23 cellular contexts compared by ENCODE assay signal in the genomic region with DNA sequence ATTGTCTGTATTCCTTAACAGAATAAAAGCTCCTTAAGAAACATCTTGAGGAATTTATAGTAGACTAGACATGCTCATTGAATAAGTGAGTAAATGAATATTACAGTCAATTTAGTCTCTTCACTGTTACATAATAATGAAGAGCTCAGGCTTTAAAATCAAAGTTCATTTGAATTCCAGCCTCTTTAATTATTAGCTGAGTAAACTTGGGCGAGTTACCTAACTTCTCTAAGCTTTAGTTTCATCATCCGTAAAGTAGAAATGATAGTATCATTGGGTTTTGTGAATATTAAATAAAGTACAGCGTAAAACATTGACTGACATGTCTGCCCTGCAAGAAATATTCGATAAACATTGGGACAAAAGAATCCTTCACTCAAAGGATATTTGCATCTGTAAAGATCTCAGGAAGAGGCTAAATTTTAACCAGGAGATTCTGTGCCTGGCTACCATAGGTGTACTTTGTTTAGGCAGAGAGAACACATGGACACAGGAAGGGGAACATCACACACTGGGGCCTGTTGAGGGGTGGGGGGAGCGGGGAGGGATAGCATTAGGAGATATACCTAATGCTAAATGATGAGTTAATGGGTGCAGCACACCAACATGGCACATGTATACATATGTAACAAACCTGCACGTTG. TPM values are rescaled to one million over a fixed set of nuclear protein-coding genes. Genes with fewer than 3 reads are reported as not detected.
DNase-seq lines count a peak whose midpoint lies in the region; ATAC-seq and TF ChIP-seq lines count a peak whose summit lies in the region.
"Had no signal": no experiment of that assay in that cellular context is flagged by ENCODE, and none has a peak within 500 bp of the region (broad histone marks: within the 10 kb centered on the region; RNA-seq: fewer than 3 reads in every experiment).

No MANE protein-coding gene starts in this region.

- TF ChIP-seq EP300 in upper lobe of left lung (IDR thresholded peaks at IDR 0.05) = no peak
- TF ChIP-seq EP300 in ovary (IDR thresholded peaks at IDR 0.05) = no peak

- POLR2A ChIA-PET in WTC11 (lab: Charles Lee) = no interaction called here
- POLR2A ChIA-PET in MCF 10A (lab: Yijun Ruan, JAX) = interaction anchor here (0.6 to 0.7 kb wide), 2 partner anchors 64 to 358 kb away, joined by 3 read pairs; no protein-coding TSS in a partner anchor

- BruUV-seq in MCF 10A (replicated peaks; lab: Mats Ljungman, UMichigan) = no TSS peak

- no peaks in the 10 kb centered on the region for H3K36me3 ChIP-seq in right lobe of liver
- no peaks in the 10 kb centered on the region for H3K36me3 ChIP-seq in upper lobe of left lung
- H3K36me3 ChIP-seq in ovary = no peaks in the 10 kb centered on the region

- H3K36me3 Mint-ChIP-seq in WTC11 (no peaks in the 10 kb centered on the region), MCF 10A (ENCODE audit: insufficient read depth, unreplicated experiment) (no peaks in the 10 kb centered on the region)
- H3K36me3 Mint-ChIP-seq: CD4-positive, CD25-positive, alpha-beta regulatory T cell; CD8-positive, alpha-beta T cell had no signal

- CTCF ChIA-PET in WTC11 (lab: Charles Lee) (no interaction called here), MCF 10A (lab: Yijun Ruan, JAX) (no interaction called here)

- H3K4me3 ChIP-seq in right lobe of liver (peak overlapping the region in 1 of 3 donors; percentile 4), upper lobe of left lung (no peak overlapping the region), ovary (no peak overlapping the region)
- H3K4me3 ChIP-seq: GM12878, GM23248 had no signal

- no peak overlapping the region for H3K27ac Mint-ChIP-seq in WTC11
- no peak overlapping the region for H3K27ac Mint-ChIP-seq in MCF 10A (ENCODE audit: low read depth, unreplicated experiment)
- H3K27ac Mint-ChIP-seq: CD4-positive, CD25-positive, alpha-beta regulatory T cell; CD8-positive, alpha-beta T cell had no signal

- no peaks in the 10 kb centered on the region for H3K27me3 ChIP-seq in right lobe of liver
- no peaks in the 10 kb centered on the region for H3K27me3 ChIP-seq in upper lobe of left lung
- no peaks in the 10 kb centered on the region for H3K27me3 ChIP-seq in ovary

- no peaks in the 10 kb centered on the region for H3K9me3 ChIP-seq in right lobe of liver
- H3K9me3 ChIP-seq in upper lobe of left lung = no peaks in the 10 kb centered on the region
- no peaks in the 10 kb centered on the region for H3K9me3 ChIP-seq in ovary
- H3K9me3 ChIP-seq: Caco-2 had no signal

- no peak for TF ChIP-seq CTCF in WTC11 (IDR thresholded peaks at IDR 0.05)
- no peak for TF ChIP-seq CTCF in right lobe of liver (IDR thresholded peaks at IDR 0.05)
- no peak for TF ChIP-seq CTCF in upper lobe of left lung (IDR thresholded peaks at IDR 0.05)
- TF ChIP-seq CTCF in ovary (IDR thresholded peaks at IDR 0.05) = no peak
- TF ChIP-seq CTCF in MCF 10A (IDR thresholded peaks at IDR 0.05; ENCODE audit: unreplicated experiment) = no peak

- intact Hi-C loops in right lobe of liver (cut with DNase I) (no loop called here), ovary (cut with DNase I) (no loop called here), MCF 10A (cut with micrococcal nuclease) (no loop called here)

- H3K4me1 ChIP-seq in right lobe of liver (peaks cover 0 to 19% (median 5%) of the 10 kb centered on the region in 4 donors), upper lobe of left lung (no peaks in the 10 kb centered on the region), ovary (ENCODE audit: insufficient read depth) (no peaks in the 10 kb centered on the region)
- H3K4me1 ChIP-seq: Caco-2 had no signal

- H3K27me3 Mint-ChIP-seq in WTC11 (ENCODE audit: low read depth) (no peaks in the 10 kb centered on the region), MCF 10A (ENCODE audit: insufficient read depth, unreplicated experiment) (no peaks in the 10 kb centered on the region)
- H3K27me3 Mint-ChIP-seq: CD4-positive, CD25-positive, alpha-beta regulatory T cell had no signal

- WGBS in right lobe of liver (ENCODE audit: insufficient coverage, low coverage, low lambda C conversion rate, missing lambda C conversion rate) = 22% methylated on average over 6 of the region's 6 CpGs
- WGBS in upper lobe of left lung, 2 donors = 66 to 75% methylated on average over 6 of the region's 6 CpGs
- 89 to 90% (median 89%) methylated on average over 6 of the region's 6 CpGs for WGBS in ovary, 3 donors

- H3K4me3 Mint-ChIP-seq in WTC11 (no peak overlapping the region), MCF 10A (ENCODE audit: unreplicated experiment) (no peak overlapping the region)
- H3K4me3 Mint-ChIP-seq: CD4-positive, CD25-positive, alpha-beta regulatory T cell; CD8-positive, alpha-beta T cell had no signal

- no peak for DNase-seq in WTC11 (ENCODE audit: low spot score)
- DNase-seq in left lobe of liver (ENCODE audit: low spot score) = no peak
- DNase-seq in right lobe of liver = no peak
- DNase-seq in renal cortical epithelial cell (ENCODE audit: low read depth) = peak; percentile 66
- no peak for DNase-seq in Kasumi-1 (lab: John Stamatoyannopoulos, UW)
- no peak for DNase-seq in upper lobe of left lung
- no peak for DNase-seq in ovary
- no peak for DNase-seq in MCF 10A (ENCODE audit: unreplicated experiment)
- DNase-seq: C1 segment of cervical spinal cord; Caco-2; CD4-positive, CD25-positive, alpha-beta regulatory T cell; CD8-positive, alpha-beta T cell; DMS153; DND-41; GDM1; GM23248; H7; HCEC 1CT had no signal

- ATAC-seq in WTC11 = peak; percentile 30; the same call in 1 of the 2 replicates
- peak; percentile 75 for ATAC-seq in left lobe of liver
- peak; percentile 75 to 87 (median 80) for ATAC-seq in right lobe of liver
- ATAC-seq in upper lobe of left lung (ENCODE audit: low FRiP score in 2 of 2) = no peak
- ATAC-seq: CD8-positive, alpha-beta T cell; GM12878 had no signal

- H3K27ac ChIP-seq in right lobe of liver (peak overlapping the region in 2 of 3 donors; percentile 44 to 54), upper lobe of left lung (no peak overlapping the region), ovary (no peak overlapping the region)
- H3K27ac ChIP-seq: GM23248 had no signal

- H3K4me1 Mint-ChIP-seq in WTC11 (peaks cover 14% of the 10 kb centered on the region), MCF 10A (ENCODE audit: insufficient read depth, unreplicated experiment) (no peaks in the 10 kb centered on the region)
- H3K4me1 Mint-ChIP-seq: CD4-positive, CD25-positive, alpha-beta regulatory T cell had no signal

- TF ChIP-seq POLR2A in right lobe of liver (IDR thresholded peaks at IDR 0.05) = no peak
- TF ChIP-seq POLR2A in upper lobe of left lung (IDR thresholded peaks at IDR 0.05) = no peak
- no peak for TF ChIP-seq POLR2A in ovary (IDR thresholded peaks at IDR 0.05)

- H3K9me3 Mint-ChIP-seq in WTC11 = no peaks in the 10 kb centered on the region
- H3K9me3 Mint-ChIP-seq in MCF 10A (ENCODE audit: unreplicated experiment) = no peaks in the 10 kb centered on the region
- H3K9me3 Mint-ChIP-seq: CD8-positive, alpha-beta T cell had no signal

TF ChIP-seq in WTC11, 78 proteins besides CTCF, POLR2A, EP300 and RAD21 (continues in another document):
- TF ChIP-seq CBFB (CRISPR knock-in tag; IDR thresholded peaks at IDR 0.05; ENCODE audit: low read depth) (no peak), CREM (CRISPR knock-in tag; IDR thresholded peaks at IDR 0.05) (no peak), ZNF396 (CRISPR knock-in tag; IDR thresholded peaks at IDR 0.05; ENCODE audit: borderline replicate concordance) (no peak), ETV6 (CRISPR knock-in tag; IDR thresholded peaks at IDR 0.05) (no peak), AR (CRISPR knock-in tag; IDR thresholded peaks at IDR 0.05) (no peak), MYBL2 (CRISPR knock-in tag; IDR thresholded peaks at IDR 0.05) (no peak), ZNF219 (CRISPR knock-in tag; IDR thresholded peaks at IDR 0.05; ENCODE audit: borderline replicate concordance) (no peak)
- TF ChIP-seq, protein P1, sequence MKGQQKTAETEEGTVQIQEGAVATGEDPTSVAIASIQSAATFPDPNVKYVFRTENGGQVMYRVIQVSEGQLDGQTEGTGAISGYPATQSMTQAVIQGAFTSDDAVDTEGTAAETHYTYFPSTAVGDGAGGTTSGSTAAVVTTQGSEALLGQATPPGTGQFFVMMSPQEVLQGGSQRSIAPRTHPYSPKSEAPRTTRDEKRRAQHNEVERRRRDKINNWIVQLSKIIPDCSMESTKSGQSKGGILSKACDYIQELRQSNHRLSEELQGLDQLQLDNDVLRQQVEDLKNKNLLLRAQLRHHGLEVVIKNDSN (CRISPR knock-in tag; IDR thresholded peaks at IDR 0.05) = no peak

RNA-seq across cellular contexts. Expression of gene BBOX1, which starts 15.2 kb away (rescaled TPM):
- total RNA-seq in WTC11 (2021) = not detected in 3 replicates
- 22.6 TPM for total RNA-seq in left lobe of liver
- total RNA-seq in right lobe of liver = 10 to 100 TPM in 4 of 6 experiments, 1 to 10 TPM in 2; 1.9 to 25.3 (median 13.9) TPM
- 4.0 TPM in 1 of 2 replicates, not detected in the other for total RNA-seq in renal cortical epithelial cell
- total RNA-seq in upper lobe of left lung = under 1 TPM in 2 of 6 donors, not detected in 4; 0.51 to 0.79 TPM
- 1 to 10 TPM in 1 of 7 donors, under 1 TPM in 3, not detected in 3; 0.25 to 2.3 (median 0.80) TPM for total RNA-seq in ovary
- under 1 TPM; 0.04 to 0.37 TPM for polyA plus RNA-seq in ovary
- 0.33 TPM in 1 of 2 replicates, not detected in the other for total RNA-seq in MCF 10A (2022)
- total RNA-seq: A172; A673; Caco-2; CD4-positive, CD25-positive, alpha-beta regulatory T cell; CD8-positive, alpha-beta T cell; GM12878; GM23248; H1; H7 had no signal
- polyA plus RNA-seq: BJ; CD4-positive, CD25-positive, alpha-beta regulatory T cell; H1 had no signal

RNA-seq across cellular contexts. Expression of gene FIBIN, which starts 31.5 kb away (rescaled TPM):
- total RNA-seq in WTC11 (2021) = 0.34 to 0.48 TPM (median 0.37 TPM) in 3 replicates
- total RNA-seq in left lobe of liver = 0.91 TPM
- total RNA-seq in right lobe of liver = 1 to 10 TPM in 3 of 6 experiments, under 1 TPM in 3; 0.87 to 1.6 (median 1.1) TPM
- total RNA-seq in renal cortical epithelial cell = 7.8 and 24.5 TPM in 2 replicates
- 10 to 100 TPM; 14.7 to 40.0 (median 25.0) TPM for total RNA-seq in upper lobe of left lung
- total RNA-seq in ovary = 10 to 100 TPM in 6 of 7 donors, 1 to 10 TPM in 1; 5.2 to 28.4 (median 15.9) TPM
- 10 to 100 TPM; 29.4 to 43.9 TPM for polyA plus RNA-seq in ovary
- total RNA-seq in MCF 10A (2022) = 5.0 and 12.5 TPM in 2 replicates
- total RNA-seq: A172; CD4-positive, CD25-positive, alpha-beta regulatory T cell; CD8-positive, alpha-beta T cell; GM12878 had no signal
- polyA plus RNA-seq: CD4-positive, CD25-positive, alpha-beta regulatory T cell; GM12878 had no signal

Comparison
In these comparisons a context has a peak if more than half of its experiments do, and no peak if none do; other contexts are left out.
1. ATAC-seq: peak in WTC11 (single experiment), left lobe of liver (single experiment) and right lobe of liver (4 of 4); none in upper lobe of left lung (0 of 2).
2. H3K27ac ChIP-seq: peak in right lobe of liver (2 of 3); none in upper lobe of left lung (0 of 4) and ovary (0 of 2).